ENCODE assay signal across 8 cellular contexts in the genomic region with DNA sequence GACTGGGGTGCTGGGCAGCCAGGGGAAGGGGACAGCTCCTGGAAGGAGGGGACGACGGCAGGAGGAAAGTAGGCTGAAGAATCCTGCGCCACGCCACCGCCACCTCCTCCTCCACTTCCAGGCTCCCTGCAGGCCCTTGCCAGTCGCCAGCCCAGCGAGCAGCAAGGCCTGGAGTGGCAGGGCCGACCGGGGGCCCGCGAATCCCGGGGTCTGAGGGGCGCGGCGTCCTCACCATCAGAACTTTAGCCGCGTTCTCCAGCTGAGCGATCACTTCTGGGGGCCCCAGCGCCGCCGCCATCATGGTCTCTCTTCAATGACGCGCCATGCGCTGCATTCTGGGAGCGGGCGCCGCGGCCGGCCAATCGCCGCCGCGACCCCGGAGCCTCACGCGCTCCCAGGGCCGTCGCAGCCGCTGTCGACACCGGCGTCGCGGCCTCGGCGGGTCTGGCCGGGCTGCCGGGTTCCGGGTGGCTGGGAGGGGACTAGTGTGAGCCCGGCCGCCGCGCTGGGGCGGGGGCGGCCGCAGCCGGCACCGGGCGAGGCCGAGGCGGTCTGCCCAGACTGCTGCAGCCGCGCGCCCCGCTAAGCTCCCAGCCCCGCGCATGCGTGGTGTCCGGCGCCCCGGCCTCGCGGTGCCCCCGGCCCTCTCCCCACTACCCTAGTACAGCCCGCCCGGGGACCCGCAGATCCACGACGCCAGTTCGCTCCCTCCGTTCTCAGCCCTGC. TPM values are rescaled to one million over a fixed set of nuclear protein-coding genes. Genes with fewer than 3 reads are reported as not detected.
DNase-seq lines count a peak whose midpoint lies in the region; ATAC-seq lines count a peak whose summit lies in the region.

A gene (minus strand): TSS at position 309 of the 726 bp plus-strand sequence. CDS start 8 bp downstream, at position 301.

- no peaks in the 10 kb centered on the region for H3K27me3 ChIP-seq in CD4-positive, CD25-positive, alpha-beta regulatory T cell (ENCODE audit: control insufficient read depth, insufficient read depth, low read length)

- in situ Hi-C loops in endometrial microvascular endothelial cells (cut with HindIII; ENCODE audit: inconsistent ontology term, low pct_unique_long_range_greater_than_20kb, low sequenced_read_pairs) = no loop called here

- H3K9me3 Mint-ChIP-seq in CD4-positive, CD25-positive, alpha-beta regulatory T cell = no peaks in the 10 kb centered on the region

- peaks cover 22 to 45% (median 34%) of the 10 kb centered on the region in 4 donors for H3K4me1 Mint-ChIP-seq in CD4-positive, CD25-positive, alpha-beta regulatory T cell

- H3K36me3 Mint-ChIP-seq in CD4-positive, CD25-positive, alpha-beta regulatory T cell = peaks cover 12% of the 10 kb centered on the region

- peak within 1 kb of the TSS; percentile 89 for H3K4me3 ChIP-seq in CD4-positive, CD25-positive, alpha-beta regulatory T cell (ENCODE audit: low read depth, low read length)

- H3K4me1 ChIP-seq in CD4-positive, CD25-positive, alpha-beta regulatory T cell (ENCODE audit: control insufficient read depth, insufficient read depth, low read length, poor library complexity, severe bottlenecking) = peaks cover 34% of the 10 kb centered on the region

- DNase-seq in CD4-positive, CD25-positive, alpha-beta regulatory T cell = peak; percentile 74 to 86 (median 80)
- DNase-seq in NOMO-1 treated with DMSO at 0.1 percent for 48 hours (lab: John Stamatoyannopoulos, UW; ENCODE audit: unreplicated experiment) (peak; percentile 88), midbrain (lab: John Stamatoyannopoulos, UW) (peak; percentile 73)
- DNase-seq in activated CD8-positive, alpha-beta memory T cell treated with anti-CD3 and anti-CD28 coated beads, Interleukin-2, amount 50 U/mL, for 1 hour (ENCODE audit: extremely low read depth) = peak; percentile 21
- DNase-seq in stimulated activated CD8-positive, alpha-beta memory T cell treated with anti-CD3 and anti-CD28 coated beads, Interleukin-2, amount 100 ng/mL, for 1 hour (ENCODE audit: low read depth in 2 of 2) = peak; percentile 50 to 57

- peaks cover 11% of the 10 kb centered on the region for H3K27me3 Mint-ChIP-seq in CD4-positive, CD25-positive, alpha-beta regulatory T cell

- no peaks in the 10 kb centered on the region for H3K36me3 ChIP-seq in CD4-positive, CD25-positive, alpha-beta regulatory T cell (ENCODE audit: control insufficient read depth, insufficient read depth, low read length)

- H3K9me3 ChIP-seq in CD4-positive, CD25-positive, alpha-beta regulatory T cell (ENCODE audit: control insufficient read depth in 2 of 2, low read length in 2 of 2) = no peaks in the 10 kb centered on the region

- peak within 1 kb of the TSS; percentile 96 to 100 (median 97) for H3K27ac Mint-ChIP-seq in CD4-positive, CD25-positive, alpha-beta regulatory T cell

- H3K4me3 Mint-ChIP-seq in CD4-positive, CD25-positive, alpha-beta regulatory T cell = peak within 1 kb of the TSS; percentile 92 to 98 (median 98)

- peak within 1 kb of the TSS; percentile 78 for H3K27ac ChIP-seq in CD4-positive, CD25-positive, alpha-beta regulatory T cell (ENCODE audit: insufficient read depth, low read length, poor library complexity, severe bottlenecking)

- ATAC-seq in CD4-positive, CD25-positive, alpha-beta regulatory T cell (ENCODE audit: low read depth in 2 of 2) = peak; percentile 94 to 95
- peak; percentile 95 for ATAC-seq in GM19328 (IDR thresholded peaks at IDR 0.05; ENCODE audit: unreplicated experiment)
- ATAC-seq in HG03469 (IDR thresholded peaks at IDR 0.05; ENCODE audit: unreplicated experiment) = peak; percentile 87

RNA-seq across cellular contexts. Expression of the gene that starts here (rescaled TPM):
- total RNA-seq in CD4-positive, CD25-positive, alpha-beta regulatory T cell = 26.3 TPM
- 1 to 10 TPM; 4.4 to 8.8 (median 7.3) TPM for polyA plus RNA-seq in CD4-positive, CD25-positive, alpha-beta regulatory T cell
- total RNA-seq in endometrial microvascular endothelial cells (ENCODE audit: inconsistent ontology term) = 33.5 TPM

Comparison
In these comparisons a context has a peak if more than half of its experiments do, and no peak if none do; other contexts are left out.
1. Peak in every context shown above with its lines: DNase-seq, ATAC-seq, H3K4me3 ChIP-seq and H3K27ac ChIP-seq.
2. DNase-seq: peak in every context shown above with its lines; median percentile 88 in NOMO-1 treated with DMSO at 0.1 percent for 48 hours; 80 in CD4-positive, CD25-positive, alpha-beta regulatory T cell; 73 in midbrain; 54 in stimulated activated CD8-positive, alpha-beta memory T cell treated with anti-CD3 and anti-CD28 coated beads, Interleukin-2, amount 100 ng/mL, for 1 hour; 21 in activated CD8-positive, alpha-beta memory T cell treated with anti-CD3 and anti-CD28 coated beads, Interleukin-2, amount 50 U/mL, for 1 hour.